In genomic region chr2:88545118-88545517, GRCh38 we compare ENCODE assay signal across 10 cellular contexts.
DNase-seq lines count a peak whose midpoint lies in the region; ATAC-seq lines count a peak whose summit lies in the region.
"Had no signal": no experiment of that assay in that cellular context is flagged by ENCODE, and none has a peak within 500 bp of the region (broad histone marks: within the 10 kb centered on the region; RNA-seq: fewer than 3 reads in every experiment).

No MANE protein-coding gene starts in this region.

- in situ Hi-C loops in T47D (cut with HindIII; ENCODE audit: low pct_unique_long_range_greater_than_20kb, low sequenced_read_pairs): no loop called here

- intact Hi-C loops in left ventricle myocardium superior (cut with micrococcal nuclease): no loop called here

- peak; percentile 42 for DNase-seq in 8988T
- peak; percentile 2 for DNase-seq in GM04504 (ENCODE audit: low read depth)
- peak; percentile 45 for DNase-seq in NCI-H1694 treated with DMSO at 0.1 percent for 48 hours (lab: John Stamatoyannopoulos, UW)
- DNase-seq in T47D (ENCODE audit: low read depth in 1 of 2, low spot score in 1 of 2): peak; percentile 16 to 87
- DNase-seq in left ventricle myocardium superior: no peak
- no peak for DNase-seq in stimulated activated CD4-positive, alpha-beta T cell treated with anti-CD3 and anti-CD28 coated beads, Interleukin-4, amount 100 ng/mL, for 4 hours
- no peak for DNase-seq in ecto neural progenitor cell (ENCODE audit: low spot score)
- DNase-seq: CD4-positive, CD25-positive, alpha-beta regulatory T cell; T-helper 1 cell had no signal

- ATAC-seq in left ventricle myocardium superior: no peak
- no peak for ATAC-seq in HG03159 (IDR thresholded peaks at IDR 0.05; ENCODE audit: unreplicated experiment)

Comparison
In these comparisons a context has a peak if more than half of its experiments do, and no peak if none do; other contexts are left out.
1. DNase-seq: peak in 8988T (single experiment), GM04504 (single experiment), NCI-H1694 treated with DMSO at 0.1 percent for 48 hours (single experiment) and T47D (2 of 2); none in left ventricle myocardium superior (single experiment), stimulated activated CD4-positive, alpha-beta T cell treated with anti-CD3 and anti-CD28 coated beads, Interleukin-4, amount 100 ng/mL, for 4 hours (0 of 2) and ecto neural progenitor cell (single experiment).